Comparison of ENCODE assay signal across 1 cellular context in the genomic region with DNA sequence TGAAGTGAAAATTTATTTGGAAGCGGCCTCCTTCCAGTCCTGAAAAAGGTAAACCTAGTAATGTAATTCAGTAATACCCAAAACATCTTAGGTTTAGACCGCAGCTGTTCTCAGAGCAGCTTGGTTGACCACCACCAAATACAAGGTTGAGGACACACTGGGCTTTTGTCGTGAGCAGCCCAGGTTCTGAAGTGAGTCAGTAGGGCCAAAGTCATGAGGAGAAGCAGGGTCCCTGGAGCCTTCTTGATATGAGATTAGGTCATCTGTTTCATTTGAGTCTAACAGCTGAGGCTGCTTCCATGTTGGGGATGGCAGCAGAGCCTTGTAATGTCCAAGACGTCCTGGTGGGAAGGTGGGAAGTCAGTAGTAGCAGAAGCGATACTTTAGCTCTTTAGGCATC.
TF ChIP-seq lines count a peak whose summit lies in the region.

No MANE protein-coding gene starts in this region.

TF ChIP-seq in SK-N-SH treated with all-trans-retinoic acid at 6 μM for 48 hours, 23 proteins besides CTCF, POLR2A, EP300 and RAD21 (continued from another document):
- TF ChIP-seq ZFP30 (CRISPR knock-in tag; IDR thresholded peaks at IDR 0.05) = no peak
- TF ChIP-seq, protein P1, sequence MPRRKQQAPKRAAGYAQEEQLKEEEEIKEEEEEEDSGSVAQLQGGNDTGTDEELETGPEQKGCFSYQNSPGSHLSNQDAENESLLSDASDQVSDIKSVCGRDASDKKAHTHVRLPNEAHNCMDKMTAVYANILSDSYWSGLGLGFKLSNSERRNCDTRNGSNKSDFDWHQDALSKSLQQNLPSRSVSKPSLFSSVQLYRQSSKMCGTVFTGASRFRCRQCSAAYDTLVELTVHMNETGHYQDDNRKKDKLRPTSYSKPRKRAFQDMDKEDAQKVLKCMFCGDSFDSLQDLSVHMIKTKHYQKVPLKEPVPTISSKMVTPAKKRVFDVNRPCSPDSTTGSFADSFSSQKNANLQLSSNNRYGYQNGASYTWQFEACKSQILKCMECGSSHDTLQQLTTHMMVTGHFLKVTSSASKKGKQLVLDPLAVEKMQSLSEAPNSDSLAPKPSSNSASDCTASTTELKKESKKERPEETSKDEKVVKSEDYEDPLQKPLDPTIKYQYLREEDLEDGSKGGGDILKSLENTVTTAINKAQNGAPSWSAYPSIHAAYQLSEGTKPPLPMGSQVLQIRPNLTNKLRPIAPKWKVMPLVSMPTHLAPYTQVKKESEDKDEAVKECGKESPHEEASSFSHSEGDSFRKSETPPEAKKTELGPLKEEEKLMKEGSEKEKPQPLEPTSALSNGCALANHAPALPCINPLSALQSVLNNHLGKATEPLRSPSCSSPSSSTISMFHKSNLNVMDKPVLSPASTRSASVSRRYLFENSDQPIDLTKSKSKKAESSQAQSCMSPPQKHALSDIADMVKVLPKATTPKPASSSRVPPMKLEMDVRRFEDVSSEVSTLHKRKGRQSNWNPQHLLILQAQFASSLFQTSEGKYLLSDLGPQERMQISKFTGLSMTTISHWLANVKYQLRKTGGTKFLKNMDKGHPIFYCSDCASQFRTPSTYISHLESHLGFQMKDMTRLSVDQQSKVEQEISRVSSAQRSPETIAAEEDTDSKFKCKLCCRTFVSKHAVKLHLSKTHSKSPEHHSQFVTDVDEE (CRISPR knock-in tag; IDR thresholded peaks at IDR 0.05) = no peak
